Comparison of ENCODE assay signal across 1 cellular context in the genomic region with DNA sequence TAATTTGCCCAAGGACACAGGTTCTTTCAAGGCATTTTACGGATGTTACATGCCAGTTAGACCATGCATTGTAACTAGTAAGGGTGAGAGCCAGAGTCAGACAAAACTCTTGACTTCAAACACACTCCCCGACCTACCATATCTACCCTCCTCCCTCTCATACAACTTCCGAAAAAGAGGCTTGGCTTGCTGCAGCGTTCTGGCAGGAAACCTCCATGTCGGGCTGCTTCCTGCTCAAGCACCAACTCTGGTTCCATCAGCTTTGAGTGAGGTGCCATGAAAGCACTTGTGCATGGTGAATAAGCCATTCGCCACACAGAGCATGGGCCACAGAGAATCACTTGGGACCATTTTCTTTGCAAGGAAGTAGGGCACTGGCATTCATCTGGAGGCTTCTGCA.
TF ChIP-seq lines count a peak whose summit lies in the region.

No MANE protein-coding gene starts in this region.

TF ChIP-seq in GM23338, 12 proteins besides CTCF, POLR2A, EP300 and RAD21 (continued from another document):
- no peak for TF ChIP-seq EZH2 (IDR thresholded peaks at IDR 0.05; ENCODE audit: low read depth, unreplicated experiment)
- no peak for TF ChIP-seq ZNF114 (CRISPR knock-in tag; IDR thresholded peaks at IDR 0.05)
TF ChIP-seq in GM23338: peak in this region for 0.
